In genomic region chr3:172616061-172616461, GRCh38 we compare ENCODE assay signal across 11 cellular contexts.
DNase-seq lines count a peak whose midpoint lies in the region; ATAC-seq and TF ChIP-seq lines count a peak whose summit lies in the region.
"Had no signal": no experiment of that assay in that cellular context is flagged by ENCODE, and none has a peak within 500 bp of the region (broad histone marks: within the 10 kb centered on the region; RNA-seq: fewer than 3 reads in every experiment).

No MANE protein-coding gene starts in this region.

- POLR2A ChIA-PET in GM10248 (lab: Yijun Ruan, JAX), result no interaction called here

- ATAC-seq in GM19351 (IDR thresholded peaks at IDR 0.05; ENCODE audit: unreplicated experiment) (peak; percentile 72), left lobe of liver (peak; percentile 58)
- ATAC-seq: left ventricle myocardium superior, psoas muscle had no signal

- CTCF ChIA-PET in GM10248 (lab: Yijun Ruan, JAX), result interaction anchor here (1.7 kb wide), 2 partner anchors 21 to 57 kb away, joined by 4 to 5 read pairs; no protein-coding TSS in a partner anchor

- peak; percentile 44 for DNase-seq in GM10248 (ENCODE audit: extremely low spot score)
- DNase-seq in LHCN-M2 (ENCODE audit: low read depth), result peak; percentile 29
- DNase-seq in left lobe of liver (ENCODE audit: low spot score), result no peak
- DNase-seq in NCI-H2196 treated with DMSO at 0.1 percent for 48 hours (lab: John Stamatoyannopoulos, UW; ENCODE audit: unreplicated experiment), result no peak
- no peak for DNase-seq in globus pallidus (ENCODE audit: low spot score)
- no peak for DNase-seq in kidney glomerular epithelial cell (lab: John Stamatoyannopoulos, UW)
- no peak for DNase-seq in NCI-H510A (lab: John Stamatoyannopoulos, UW)
- DNase-seq: esophagus squamous epithelium, left ventricle myocardium superior, psoas muscle had no signal

- no peak for TF ChIP-seq CTCF in GM10248 (IDR thresholded peaks at IDR 0.05; ENCODE audit: control extremely low read depth, extremely low read depth, low read depth, missing control alignments)

Comparison
In these comparisons a context has a peak if more than half of its experiments do, and no peak if none do; other contexts are left out.
1. DNase-seq: peak in GM10248 (single experiment) and LHCN-M2 (single experiment); none in left lobe of liver (single experiment), NCI-H2196 treated with DMSO at 0.1 percent for 48 hours (single experiment), globus pallidus (single experiment), kidney glomerular epithelial cell (single experiment) and NCI-H510A (single experiment).